In genomic region chr6:3380344-3381232, GRCh38 we compare ENCODE assay signal across 1 cellular context.
TF ChIP-seq lines count a peak whose summit lies in the region.

No MANE protein-coding gene starts in this region.

TF ChIP-seq in HepG2, 621 proteins besides CTCF, POLR2A, EP300 and RAD21 (continued from another document and continues in another):
- TF ChIP-seq ARNT2 (CRISPR knock-in tag; IDR thresholded peaks at IDR 0.05; ENCODE audit: low read depth) (0 out of 2 replicates have a peak, but pooled peaks have one; percentile 33), TBL1XR1 (IDR thresholded peaks at IDR 0.05; ENCODE audit: borderline replicate concordance, low read length, partially characterized antibody) (peak; percentile 92), TEAD3 (CRISPR knock-in tag; optimal IDR thresholded peaks at IDR 0.05; ENCODE audit: borderline replicate concordance) (peak; percentile 59), STAT5B (CRISPR knock-in tag; IDR thresholded peaks at IDR 0.05) (no peak), ZNF777 (CRISPR knock-in tag; IDR thresholded peaks at IDR 0.05) (no peak), KLF16 (CRISPR knock-in tag; IDR thresholded peaks at IDR 0.05) (peak in 1 of 2 experiments; percentile 74; a peak in 1 of 4 replicates), IRF1 (CRISPR knock-in tag; IDR thresholded peaks at IDR 0.05; ENCODE audit: low read depth) (no peak), RCOR2 (CRISPR knock-in tag; IDR thresholded peaks at IDR 0.05) (peak; percentile 77), ZNF430 (CRISPR knock-in tag; IDR thresholded peaks at IDR 0.05) (peak; percentile 63), ZFP90 (CRISPR knock-in tag; IDR thresholded peaks at IDR 0.05; ENCODE audit: borderline replicate concordance) (peak; percentile 9; the same call in 1 of the 2 replicates), ZNF326 (CRISPR knock-in tag; IDR thresholded peaks at IDR 0.05; ENCODE audit: borderline replicate concordance) (no peak), ATF4 (CRISPR knock-in tag; IDR thresholded peaks at IDR 0.05) (peak in 1 of 2 experiments; percentile 62; a peak in 1 of 4 replicates), KMT2A (CRISPR knock-in tag; IDR thresholded peaks at IDR 0.05) (no peak), ZSCAN30 (CRISPR knock-in tag; IDR thresholded peaks at IDR 0.05) (no peak), SP4 (CRISPR knock-in tag; IDR thresholded peaks at IDR 0.05) (0 out of 2 replicates have a peak, but pooled peaks have one; percentile 44), HOXD1 (CRISPR knock-in tag; IDR thresholded peaks at IDR 0.05) (no peak; the same call in 1 of the 2 replicates), FLYWCH1 (CRISPR knock-in tag; IDR thresholded peaks at IDR 0.05) (no peak), CEBPB (IDR thresholded peaks at IDR 0.05; ENCODE audit: borderline replicate concordance, low read depth, low read length) (0 out of 2 replicates have a peak, but pooled peaks have one; percentile 13), SALL1 (CRISPR knock-in tag; IDR thresholded peaks at IDR 0.05) (peak; percentile 95), ZNF737 (CRISPR knock-in tag; IDR thresholded peaks at IDR 0.05; ENCODE audit: borderline replicate concordance) (no peak), UBTF (CRISPR knock-in tag; IDR thresholded peaks at IDR 0.05) (no peak), MEIS2 (CRISPR knock-in tag; IDR thresholded peaks at IDR 0.05) (peak; percentile 89), HNRNPLL (IDR thresholded peaks at IDR 0.05; ENCODE audit: low read depth, low read length, poor library complexity, severe bottlenecking) (no peak), ARNTL (CRISPR knock-in tag; IDR thresholded peaks at IDR 0.05) (peak; percentile 98), ZNF552 (CRISPR knock-in tag; IDR thresholded peaks at IDR 0.05; ENCODE audit: borderline replicate concordance) (no peak), SMYD3 (CRISPR knock-in tag; IDR thresholded peaks at IDR 0.05) (peak; percentile 92), KAT7 (CRISPR knock-in tag; IDR thresholded peaks at IDR 0.05; ENCODE audit: borderline replicate concordance) (no peak), KDM1A (CRISPR knock-in tag; IDR thresholded peaks at IDR 0.05) (0 out of 2 replicates have a peak, but pooled peaks have one; percentile 18), ZNF619 (CRISPR knock-in tag; IDR thresholded peaks at IDR 0.05) (0 out of 2 replicates have a peak, but pooled peaks have one; percentile 33), THYN1 (CRISPR knock-in tag; IDR thresholded peaks at IDR 0.05; ENCODE audit: borderline replicate concordance, low read depth) (no peak), CREM (IDR thresholded peaks at IDR 0.05) (peak; percentile 94), CREM (CRISPR knock-in tag; IDR thresholded peaks at IDR 0.05) (no peak), ETV5 (CRISPR knock-in tag; IDR thresholded peaks at IDR 0.05; ENCODE audit: borderline replicate concordance) (peak; percentile 89), NR3C1 (CRISPR knock-in tag; IDR thresholded peaks at IDR 0.05) (no peak), NR2F2 (IDR thresholded peaks at IDR 0.05; ENCODE audit: borderline replicate concordance, low read depth) (peak; percentile 89), NCOA2 (CRISPR knock-in tag; IDR thresholded peaks at IDR 0.05) (peak; percentile 98), U2AF1 (optimal IDR thresholded peaks at IDR 0.05; ENCODE audit: low read depth, low read length) (peak; percentile 34), ZNF839 (CRISPR knock-in tag; IDR thresholded peaks at IDR 0.05; ENCODE audit: borderline replicate concordance) (no peak), PHF8 (CRISPR knock-in tag; IDR thresholded peaks at IDR 0.05) (no peak), IKZF1 (IDR thresholded peaks at IDR 0.05) (no peak), GLI4 (CRISPR knock-in tag; IDR thresholded peaks at IDR 0.05; ENCODE audit: borderline replicate concordance) (no peak), HHEX (CRISPR knock-in tag; IDR thresholded peaks at IDR 0.05) (peak; percentile 62), ZNF816 (CRISPR knock-in tag; IDR thresholded peaks at IDR 0.05; ENCODE audit: borderline replicate concordance) (peak; percentile 86; the same call in 1 of the 2 replicates), ZNF530 (CRISPR knock-in tag; IDR thresholded peaks at IDR 0.05; ENCODE audit: low read depth) (no peak)
- TF ChIP-seq, protein P1, sequence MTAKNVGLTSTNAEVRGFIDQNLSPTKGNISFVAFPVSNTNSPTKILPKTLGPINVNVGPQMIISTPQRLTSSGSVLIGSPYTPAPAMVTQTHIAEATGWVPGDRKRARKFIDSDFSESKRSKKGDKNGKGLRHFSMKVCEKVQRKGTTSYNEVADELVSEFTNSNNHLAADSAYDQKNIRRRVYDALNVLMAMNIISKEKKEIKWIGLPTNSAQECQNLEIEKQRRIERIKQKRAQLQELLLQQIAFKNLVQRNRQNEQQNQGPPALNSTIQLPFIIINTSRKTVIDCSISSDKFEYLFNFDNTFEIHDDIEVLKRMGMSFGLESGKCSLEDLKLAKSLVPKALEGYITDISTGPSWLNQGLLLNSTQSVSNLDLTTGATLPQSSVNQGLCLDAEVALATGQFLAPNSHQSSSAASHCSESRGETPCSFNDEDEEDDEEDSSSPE (CRISPR knock-in tag; IDR thresholded peaks at IDR 0.05) = no peak; the same call in 1 of the 2 replicates
- TF ChIP-seq, protein P2, sequence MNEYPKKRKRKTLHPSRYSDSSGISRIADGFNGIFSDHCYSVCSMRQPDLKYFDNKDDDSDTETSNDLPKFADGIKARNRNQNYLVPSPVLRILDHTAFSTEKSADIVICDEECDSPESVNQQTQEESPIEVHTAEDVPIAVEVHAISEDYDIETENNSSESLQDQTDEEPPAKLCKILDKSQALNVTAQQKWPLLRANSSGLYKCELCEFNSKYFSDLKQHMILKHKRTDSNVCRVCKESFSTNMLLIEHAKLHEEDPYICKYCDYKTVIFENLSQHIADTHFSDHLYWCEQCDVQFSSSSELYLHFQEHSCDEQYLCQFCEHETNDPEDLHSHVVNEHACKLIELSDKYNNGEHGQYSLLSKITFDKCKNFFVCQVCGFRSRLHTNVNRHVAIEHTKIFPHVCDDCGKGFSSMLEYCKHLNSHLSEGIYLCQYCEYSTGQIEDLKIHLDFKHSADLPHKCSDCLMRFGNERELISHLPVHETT (CRISPR knock-in tag; conservative IDR thresholded peaks at IDR 0.05) = peak; percentile 59
- TF ChIP-seq, protein P3, sequence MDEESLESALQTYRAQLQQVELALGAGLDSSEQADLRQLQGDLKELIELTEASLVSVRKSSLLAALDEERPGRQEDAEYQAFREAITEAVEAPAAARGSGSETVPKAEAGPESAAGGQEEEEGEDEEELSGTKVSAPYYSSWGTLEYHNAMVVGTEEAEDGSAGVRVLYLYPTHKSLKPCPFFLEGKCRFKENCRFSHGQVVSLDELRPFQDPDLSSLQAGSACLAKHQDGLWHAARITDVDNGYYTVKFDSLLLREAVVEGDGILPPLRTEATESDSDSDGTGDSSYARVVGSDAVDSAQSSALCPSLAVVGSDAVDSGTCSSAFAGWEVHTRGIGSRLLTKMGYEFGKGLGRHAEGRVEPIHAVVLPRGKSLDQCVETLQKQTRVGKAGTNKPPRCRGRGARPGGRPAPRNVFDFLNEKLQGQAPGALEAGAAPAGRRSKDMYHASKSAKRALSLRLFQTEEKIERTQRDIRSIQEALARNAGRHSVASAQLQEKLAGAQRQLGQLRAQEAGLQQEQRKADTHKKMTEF (CRISPR knock-in tag; IDR thresholded peaks at IDR 0.05) = peak; percentile 96; the same call in 1 of the 2 replicates
- TF ChIP-seq, protein P4, sequence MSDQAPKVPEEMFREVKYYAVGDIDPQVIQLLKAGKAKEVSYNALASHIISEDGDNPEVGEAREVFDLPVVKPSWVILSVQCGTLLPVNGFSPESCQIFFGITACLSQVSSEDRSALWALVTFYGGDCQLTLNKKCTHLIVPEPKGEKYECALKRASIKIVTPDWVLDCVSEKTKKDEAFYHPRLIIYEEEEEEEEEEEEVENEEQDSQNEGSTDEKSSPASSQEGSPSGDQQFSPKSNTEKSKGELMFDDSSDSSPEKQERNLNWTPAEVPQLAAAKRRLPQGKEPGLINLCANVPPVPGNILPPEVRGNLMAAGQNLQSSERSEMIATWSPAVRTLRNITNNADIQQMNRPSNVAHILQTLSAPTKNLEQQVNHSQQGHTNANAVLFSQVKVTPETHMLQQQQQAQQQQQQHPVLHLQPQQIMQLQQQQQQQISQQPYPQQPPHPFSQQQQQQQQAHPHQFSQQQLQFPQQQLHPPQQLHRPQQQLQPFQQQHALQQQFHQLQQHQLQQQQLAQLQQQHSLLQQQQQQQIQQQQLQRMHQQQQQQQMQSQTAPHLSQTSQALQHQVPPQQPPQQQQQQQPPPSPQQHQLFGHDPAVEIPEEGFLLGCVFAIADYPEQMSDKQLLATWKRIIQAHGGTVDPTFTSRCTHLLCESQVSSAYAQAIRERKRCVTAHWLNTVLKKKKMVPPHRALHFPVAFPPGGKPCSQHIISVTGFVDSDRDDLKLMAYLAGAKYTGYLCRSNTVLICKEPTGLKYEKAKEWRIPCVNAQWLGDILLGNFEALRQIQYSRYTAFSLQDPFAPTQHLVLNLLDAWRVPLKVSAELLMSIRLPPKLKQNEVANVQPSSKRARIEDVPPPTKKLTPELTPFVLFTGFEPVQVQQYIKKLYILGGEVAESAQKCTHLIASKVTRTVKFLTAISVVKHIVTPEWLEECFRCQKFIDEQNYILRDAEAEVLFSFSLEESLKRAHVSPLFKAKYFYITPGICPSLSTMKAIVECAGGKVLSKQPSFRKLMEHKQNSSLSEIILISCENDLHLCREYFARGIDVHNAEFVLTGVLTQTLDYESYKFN (CRISPR knock-in tag; conservative IDR thresholded peaks at IDR 0.05) = peak; percentile 99
- TF ChIP-seq, protein P5, sequence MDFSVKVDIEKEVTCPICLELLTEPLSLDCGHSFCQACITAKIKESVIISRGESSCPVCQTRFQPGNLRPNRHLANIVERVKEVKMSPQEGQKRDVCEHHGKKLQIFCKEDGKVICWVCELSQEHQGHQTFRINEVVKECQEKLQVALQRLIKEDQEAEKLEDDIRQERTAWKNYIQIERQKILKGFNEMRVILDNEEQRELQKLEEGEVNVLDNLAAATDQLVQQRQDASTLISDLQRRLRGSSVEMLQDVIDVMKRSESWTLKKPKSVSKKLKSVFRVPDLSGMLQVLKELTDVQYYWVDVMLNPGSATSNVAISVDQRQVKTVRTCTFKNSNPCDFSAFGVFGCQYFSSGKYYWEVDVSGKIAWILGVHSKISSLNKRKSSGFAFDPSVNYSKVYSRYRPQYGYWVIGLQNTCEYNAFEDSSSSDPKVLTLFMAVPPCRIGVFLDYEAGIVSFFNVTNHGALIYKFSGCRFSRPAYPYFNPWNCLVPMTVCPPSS (IDR thresholded peaks at IDR 0.05) = no peak
- TF ChIP-seq, protein P6, sequence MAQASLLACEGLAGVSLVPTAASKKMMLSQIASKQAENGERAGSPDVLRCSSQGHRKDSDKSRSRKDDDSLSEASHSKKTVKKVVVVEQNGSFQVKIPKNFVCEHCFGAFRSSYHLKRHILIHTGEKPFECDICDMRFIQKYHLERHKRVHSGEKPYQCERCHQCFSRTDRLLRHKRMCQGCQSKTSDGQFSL (CRISPR knock-in tag; IDR thresholded peaks at IDR 0.05) = no peak
- TF ChIP-seq, protein P7, sequence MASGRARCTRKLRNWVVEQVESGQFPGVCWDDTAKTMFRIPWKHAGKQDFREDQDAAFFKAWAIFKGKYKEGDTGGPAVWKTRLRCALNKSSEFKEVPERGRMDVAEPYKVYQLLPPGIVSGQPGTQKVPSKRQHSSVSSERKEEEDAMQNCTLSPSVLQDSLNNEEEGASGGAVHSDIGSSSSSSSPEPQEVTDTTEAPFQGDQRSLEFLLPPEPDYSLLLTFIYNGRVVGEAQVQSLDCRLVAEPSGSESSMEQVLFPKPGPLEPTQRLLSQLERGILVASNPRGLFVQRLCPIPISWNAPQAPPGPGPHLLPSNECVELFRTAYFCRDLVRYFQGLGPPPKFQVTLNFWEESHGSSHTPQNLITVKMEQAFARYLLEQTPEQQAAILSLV (CRISPR knock-in tag; IDR thresholded peaks at IDR 0.05; ENCODE audit: borderline replicate concordance) = peak; percentile 64; the same call in 1 of the 2 replicates
- TF ChIP-seq, protein P8, sequence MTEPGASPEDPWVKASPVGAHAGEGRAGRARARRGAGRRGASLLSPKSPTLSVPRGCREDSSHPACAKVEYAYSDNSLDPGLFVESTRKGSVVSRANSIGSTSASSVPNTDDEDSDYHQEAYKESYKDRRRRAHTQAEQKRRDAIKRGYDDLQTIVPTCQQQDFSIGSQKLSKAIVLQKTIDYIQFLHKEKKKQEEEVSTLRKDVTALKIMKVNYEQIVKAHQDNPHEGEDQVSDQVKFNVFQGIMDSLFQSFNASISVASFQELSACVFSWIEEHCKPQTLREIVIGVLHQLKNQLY (CRISPR knock-in tag; IDR thresholded peaks at IDR 0.05) = peak; percentile 39
